Comparison of ENCODE assay signal across 8 cellular contexts in genomic region chr21:33642896-33643657, GRCh38. TPM values are rescaled to one million over a fixed set of nuclear protein-coding genes. Genes with fewer than 3 reads are reported as not detected.
A peak's percentile ranks its signal among the peaks of the same experiment; 100 is the strongest.
DNase-seq lines count a peak whose midpoint lies in the region; ATAC-seq, FAIRE-seq and TF ChIP-seq lines count a peak whose summit lies in the region.

No MANE protein-coding gene starts in this region.

- CTCF ChIA-PET in Panc1 (lab: Charles Lee) = no interaction called here

- peak overlapping the region; percentile 69 to 81 for H3K4me3 ChIP-seq in Panc1 (ENCODE audit: low read depth in 2 of 2, low read length in 2 of 2)
- H3K4me3 ChIP-seq in astrocyte of the cerebellum (ENCODE audit: low read depth, low read length) = peak overlapping the region; percentile 89
- H3K4me3 ChIP-seq in rectal smooth muscle tissue (ENCODE audit: low read length) = peak overlapping the region; percentile 86

- H3K36me3 ChIP-seq in Panc1 (ENCODE audit: control insufficient read depth, insufficient read depth, low read length) (no peaks in the 10 kb centered on the region; the same call in none of the 2 replicates), rectal smooth muscle tissue (ENCODE audit: control insufficient read depth, insufficient read depth, low read length) (no peaks in the 10 kb centered on the region)

- no TSS peak for BruUV-seq in Panc1 (replicated peaks; lab: Mats Ljungman, UMichigan)

- POLR2A ChIA-PET in Panc1 (lab: Charles Lee) = no interaction called here

- FAIRE-seq in RCC 7860 (lab: Jason Lieb, UNC) = no peak

- intact Hi-C loops in Panc1 (cut with micrococcal nuclease; ENCODE audit: unreplicated experiment) = no loop called here

- H3K4me1 ChIP-seq in Panc1 (ENCODE audit: control insufficient read depth, insufficient read depth, low read length) (peaks cover 21% of the 10 kb centered on the region), rectal smooth muscle tissue (ENCODE audit: control insufficient read depth, insufficient read depth, low read length) (peaks cover 7% of the 10 kb centered on the region)

- in situ Hi-C loops in Panc1 (cut with HindIII; ENCODE audit: low pct_unique_long_range_greater_than_20kb, low sequenced_read_pairs) (no loop called here), astrocyte of the cerebellum (cut with HindIII; ENCODE audit: low sequenced_read_pairs) (loop anchor here (5.0 kb wide), 3 partner anchors 39 to 259 kb away; no protein-coding TSS in a partner anchor)

- peak overlapping the region; percentile 40 for H3K9ac ChIP-seq in rectal smooth muscle tissue (ENCODE audit: low read length)

- peak; percentile 1; the same call in 1 of the 2 replicates for ATAC-seq in Panc1

- TF ChIP-seq CTCF in Panc1 (IDR thresholded peaks at IDR 0.05) = no peak
- TF ChIP-seq CTCF in astrocyte of the cerebellum (IDR thresholded peaks at IDR 0.05; ENCODE audit: low read depth, low read length, missing control alignments) = no peak

- H3K9me3 ChIP-seq in Panc1 (ENCODE audit: control insufficient read depth, insufficient read depth, low read depth, low read length) = no peaks in the 10 kb centered on the region

- DNase-seq in NOMO-1 treated with DMSO at 0.1 percent for 48 hours (lab: John Stamatoyannopoulos, UW; ENCODE audit: unreplicated experiment) (peak; percentile 29), NOMO-1 treated with dmso at 0.1 percent for 144 hours (lab: John Stamatoyannopoulos, UW; ENCODE audit: unreplicated experiment) (no peak), Panc1 (ENCODE audit: low read depth, low spot score) (no peak), astrocyte of the cerebellum (ENCODE audit: low read depth) (no peak), hepatic stellate cell (ENCODE audit: low spot score) (peak; percentile 12), RCC 7860 (ENCODE audit: low spot score) (no peak), AML-193 (lab: John Stamatoyannopoulos, UW) (no peak)

- H3K27me3 ChIP-seq in Panc1 (ENCODE audit: control insufficient read depth, insufficient read depth, low read length) (no peaks in the 10 kb centered on the region), rectal smooth muscle tissue (ENCODE audit: control insufficient read depth, insufficient read depth, low read length) (no peaks in the 10 kb centered on the region)

- H3K27ac ChIP-seq in Panc1 (ENCODE audit: low read length) (peak overlapping the region; percentile 86), rectal smooth muscle tissue (ENCODE audit: low read depth, low read length) (peak overlapping the region; percentile 75)

RNA-seq across cellular contexts. Expression of gene ITSN1, which starts 0.8 kb away (rescaled TPM):
- 50.3 TPM for total RNA-seq in Panc1 (2021; ENCODE audit: unreplicated experiment)
- polyA plus RNA-seq in Panc1 (2012; ENCODE audit: insufficient read length) = 37.6 TPM

RNA-seq across cellular contexts. Expression of gene CRYZL1, which starts 1.5 kb away (rescaled TPM):
- 24.8 TPM for total RNA-seq in Panc1 (2021; ENCODE audit: unreplicated experiment)
- polyA plus RNA-seq in Panc1 (2012; ENCODE audit: insufficient read length) = 13.7 TPM

RNA-seq across cellular contexts. Expression of gene DONSON, which starts 54.6 kb away (rescaled TPM):
- 21.9 TPM for total RNA-seq in Panc1 (2021; ENCODE audit: unreplicated experiment)
- polyA plus RNA-seq in Panc1 (2012; ENCODE audit: insufficient read length) = 11.0 TPM

Comparison
In these comparisons a context has a peak if more than half of its experiments do, and no peak if none do; other contexts are left out.
1. DNase-seq: peak in NOMO-1 treated with DMSO at 0.1 percent for 48 hours (single experiment) and hepatic stellate cell (single experiment); none in NOMO-1 treated with dmso at 0.1 percent for 144 hours (single experiment), Panc1 (single experiment), astrocyte of the cerebellum (single experiment), RCC 7860 (single experiment) and AML-193 (0 of 2).
2. Peak in every context shown above with its lines, with median percentiles within 50 percentile points of each other: H3K4me3 ChIP-seq.